ENCODE assay signal across 1 cellular context in the genomic region with DNA sequence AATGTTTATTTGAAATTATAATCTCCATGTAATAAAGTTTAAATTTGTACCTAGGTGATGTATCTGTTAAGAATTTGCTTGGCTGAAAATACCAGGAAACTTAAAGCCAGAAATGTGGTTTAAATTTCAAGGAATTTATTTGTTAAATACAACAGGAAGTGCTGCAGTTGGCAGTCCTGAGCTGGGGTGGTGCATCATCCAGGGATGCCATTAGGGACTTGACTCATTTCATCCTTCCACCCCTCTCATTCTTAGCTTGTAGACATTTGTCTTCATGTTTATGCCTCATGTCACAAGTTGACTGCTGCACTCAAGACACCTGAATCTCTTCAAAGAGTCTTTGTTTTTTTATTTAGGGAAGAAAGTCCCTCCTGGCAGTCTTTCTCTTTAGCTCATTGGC.
TF ChIP-seq lines count a peak whose summit lies in the region.

No MANE protein-coding gene starts in this region.

TF ChIP-seq in SK-N-SH, 30 proteins besides CTCF, POLR2A, EP300 and RAD21:
- TF ChIP-seq, protein P1, sequence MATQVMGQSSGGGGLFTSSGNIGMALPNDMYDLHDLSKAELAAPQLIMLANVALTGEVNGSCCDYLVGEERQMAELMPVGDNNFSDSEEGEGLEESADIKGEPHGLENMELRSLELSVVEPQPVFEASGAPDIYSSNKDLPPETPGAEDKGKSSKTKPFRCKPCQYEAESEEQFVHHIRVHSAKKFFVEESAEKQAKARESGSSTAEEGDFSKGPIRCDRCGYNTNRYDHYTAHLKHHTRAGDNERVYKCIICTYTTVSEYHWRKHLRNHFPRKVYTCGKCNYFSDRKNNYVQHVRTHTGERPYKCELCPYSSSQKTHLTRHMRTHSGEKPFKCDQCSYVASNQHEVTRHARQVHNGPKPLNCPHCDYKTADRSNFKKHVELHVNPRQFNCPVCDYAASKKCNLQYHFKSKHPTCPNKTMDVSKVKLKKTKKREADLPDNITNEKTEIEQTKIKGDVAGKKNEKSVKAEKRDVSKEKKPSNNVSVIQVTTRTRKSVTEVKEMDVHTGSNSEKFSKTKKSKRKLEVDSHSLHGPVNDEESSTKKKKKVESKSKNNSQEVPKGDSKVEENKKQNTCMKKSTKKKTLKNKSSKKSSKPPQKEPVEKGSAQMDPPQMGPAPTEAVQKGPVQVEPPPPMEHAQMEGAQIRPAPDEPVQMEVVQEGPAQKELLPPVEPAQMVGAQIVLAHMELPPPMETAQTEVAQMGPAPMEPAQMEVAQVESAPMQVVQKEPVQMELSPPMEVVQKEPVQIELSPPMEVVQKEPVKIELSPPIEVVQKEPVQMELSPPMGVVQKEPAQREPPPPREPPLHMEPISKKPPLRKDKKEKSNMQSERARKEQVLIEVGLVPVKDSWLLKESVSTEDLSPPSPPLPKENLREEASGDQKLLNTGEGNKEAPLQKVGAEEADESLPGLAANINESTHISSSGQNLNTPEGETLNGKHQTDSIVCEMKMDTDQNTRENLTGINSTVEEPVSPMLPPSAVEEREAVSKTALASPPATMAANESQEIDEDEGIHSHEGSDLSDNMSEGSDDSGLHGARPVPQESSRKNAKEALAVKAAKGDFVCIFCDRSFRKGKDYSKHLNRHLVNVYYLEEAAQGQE (IDR thresholded peaks at IDR 0.05; ENCODE audit: low read depth, low read length), result no peak
- TF ChIP-seq, protein P2, sequence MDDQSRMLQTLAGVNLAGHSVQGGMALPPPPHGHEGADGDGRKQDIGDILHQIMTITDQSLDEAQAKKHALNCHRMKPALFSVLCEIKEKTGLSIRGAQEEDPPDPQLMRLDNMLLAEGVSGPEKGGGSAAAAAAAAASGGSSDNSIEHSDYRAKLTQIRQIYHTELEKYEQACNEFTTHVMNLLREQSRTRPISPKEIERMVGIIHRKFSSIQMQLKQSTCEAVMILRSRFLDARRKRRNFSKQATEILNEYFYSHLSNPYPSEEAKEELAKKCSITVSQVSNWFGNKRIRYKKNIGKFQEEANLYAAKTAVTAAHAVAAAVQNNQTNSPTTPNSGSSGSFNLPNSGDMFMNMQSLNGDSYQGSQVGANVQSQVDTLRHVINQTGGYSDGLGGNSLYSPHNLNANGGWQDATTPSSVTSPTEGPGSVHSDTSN (IDR thresholded peaks at IDR 0.05), result peak; percentile 85
- TF ChIP-seq GABPA (IDR thresholded peaks at IDR 0.05; ENCODE audit: low read depth) (no peak), ELF1 (IDR thresholded peaks at IDR 0.05) (0 out of 2 replicates have a peak, but pooled peaks have one; percentile 44), TAF1 (IDR thresholded peaks at IDR 0.05; ENCODE audit: borderline replicate concordance, low read depth, low read length) (no peak), NFIC (IDR thresholded peaks at IDR 0.05; ENCODE audit: borderline replicate concordance) (peak; percentile 42; the same call in 1 of the 2 replicates), FOXJ3 (CRISPR knock-in tag; IDR thresholded peaks at IDR 0.05) (no peak), RFX5 (IDR thresholded peaks at IDR 0.05; ENCODE audit: low read length) (no peak), NRF1 (IDR thresholded peaks at IDR 0.05; ENCODE audit: low read depth, low read length) (no peak), TEAD4 (IDR thresholded peaks at IDR 0.05; ENCODE audit: borderline replicate concordance, insufficient read depth) (peak; percentile 25; the same call in 1 of the 2 replicates), JUND (IDR thresholded peaks at IDR 0.05) (peak; percentile 64), FOXM1 (IDR thresholded peaks at IDR 0.05; ENCODE audit: low read depth) (no peak), SIN3A (IDR thresholded peaks at IDR 0.05; ENCODE audit: borderline replicate concordance, low read depth, low read length) (no peak), RCOR1 (IDR thresholded peaks at IDR 0.05; ENCODE audit: low read length) (no peak), FOSL2 (IDR thresholded peaks at IDR 0.05; ENCODE audit: borderline replicate concordance, low read depth) (peak; percentile 64; the same call in 1 of the 2 replicates), SMC3 (IDR thresholded peaks at IDR 0.05; ENCODE audit: low read depth, low read length) (no peak), MEF2A (IDR thresholded peaks at IDR 0.05; ENCODE audit: borderline replicate concordance, low read depth) (0 out of 2 replicates have a peak, but pooled peaks have one; percentile 14), TCF12 (IDR thresholded peaks at IDR 0.05) (peak; percentile 81), RXRA (IDR thresholded peaks at IDR 0.05; ENCODE audit: borderline replicate concordance, low read depth) (no peak)
- TF ChIP-seq, protein P3, sequence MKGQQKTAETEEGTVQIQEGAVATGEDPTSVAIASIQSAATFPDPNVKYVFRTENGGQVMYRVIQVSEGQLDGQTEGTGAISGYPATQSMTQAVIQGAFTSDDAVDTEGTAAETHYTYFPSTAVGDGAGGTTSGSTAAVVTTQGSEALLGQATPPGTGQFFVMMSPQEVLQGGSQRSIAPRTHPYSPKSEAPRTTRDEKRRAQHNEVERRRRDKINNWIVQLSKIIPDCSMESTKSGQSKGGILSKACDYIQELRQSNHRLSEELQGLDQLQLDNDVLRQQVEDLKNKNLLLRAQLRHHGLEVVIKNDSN (IDR thresholded peaks at IDR 0.05; ENCODE audit: borderline replicate concordance, low read depth), result no peak
- TF ChIP-seq, protein P4, sequence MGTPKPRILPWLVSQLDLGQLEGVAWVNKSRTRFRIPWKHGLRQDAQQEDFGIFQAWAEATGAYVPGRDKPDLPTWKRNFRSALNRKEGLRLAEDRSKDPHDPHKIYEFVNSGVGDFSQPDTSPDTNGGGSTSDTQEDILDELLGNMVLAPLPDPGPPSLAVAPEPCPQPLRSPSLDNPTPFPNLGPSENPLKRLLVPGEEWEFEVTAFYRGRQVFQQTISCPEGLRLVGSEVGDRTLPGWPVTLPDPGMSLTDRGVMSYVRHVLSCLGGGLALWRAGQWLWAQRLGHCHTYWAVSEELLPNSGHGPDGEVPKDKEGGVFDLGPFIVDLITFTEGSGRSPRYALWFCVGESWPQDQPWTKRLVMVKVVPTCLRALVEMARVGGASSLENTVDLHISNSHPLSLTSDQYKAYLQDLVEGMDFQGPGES (IDR thresholded peaks at IDR 0.05; ENCODE audit: low read depth, low read length), result no peak
- TF ChIP-seq, protein P5, sequence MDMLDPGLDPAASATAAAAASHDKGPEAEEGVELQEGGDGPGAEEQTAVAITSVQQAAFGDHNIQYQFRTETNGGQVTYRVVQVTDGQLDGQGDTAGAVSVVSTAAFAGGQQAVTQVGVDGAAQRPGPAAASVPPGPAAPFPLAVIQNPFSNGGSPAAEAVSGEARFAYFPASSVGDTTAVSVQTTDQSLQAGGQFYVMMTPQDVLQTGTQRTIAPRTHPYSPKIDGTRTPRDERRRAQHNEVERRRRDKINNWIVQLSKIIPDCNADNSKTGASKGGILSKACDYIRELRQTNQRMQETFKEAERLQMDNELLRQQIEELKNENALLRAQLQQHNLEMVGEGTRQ (IDR thresholded peaks at IDR 0.05; ENCODE audit: borderline replicate concordance, low read depth, low read length), result no peak
- TF ChIP-seq, protein P6, sequence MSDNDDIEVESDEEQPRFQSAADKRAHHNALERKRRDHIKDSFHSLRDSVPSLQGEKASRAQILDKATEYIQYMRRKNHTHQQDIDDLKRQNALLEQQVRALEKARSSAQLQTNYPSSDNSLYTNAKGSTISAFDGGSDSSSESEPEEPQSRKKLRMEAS (IDR thresholded peaks at IDR 0.05; ENCODE audit: low read depth), result no peak
- TF ChIP-seq, protein P7, sequence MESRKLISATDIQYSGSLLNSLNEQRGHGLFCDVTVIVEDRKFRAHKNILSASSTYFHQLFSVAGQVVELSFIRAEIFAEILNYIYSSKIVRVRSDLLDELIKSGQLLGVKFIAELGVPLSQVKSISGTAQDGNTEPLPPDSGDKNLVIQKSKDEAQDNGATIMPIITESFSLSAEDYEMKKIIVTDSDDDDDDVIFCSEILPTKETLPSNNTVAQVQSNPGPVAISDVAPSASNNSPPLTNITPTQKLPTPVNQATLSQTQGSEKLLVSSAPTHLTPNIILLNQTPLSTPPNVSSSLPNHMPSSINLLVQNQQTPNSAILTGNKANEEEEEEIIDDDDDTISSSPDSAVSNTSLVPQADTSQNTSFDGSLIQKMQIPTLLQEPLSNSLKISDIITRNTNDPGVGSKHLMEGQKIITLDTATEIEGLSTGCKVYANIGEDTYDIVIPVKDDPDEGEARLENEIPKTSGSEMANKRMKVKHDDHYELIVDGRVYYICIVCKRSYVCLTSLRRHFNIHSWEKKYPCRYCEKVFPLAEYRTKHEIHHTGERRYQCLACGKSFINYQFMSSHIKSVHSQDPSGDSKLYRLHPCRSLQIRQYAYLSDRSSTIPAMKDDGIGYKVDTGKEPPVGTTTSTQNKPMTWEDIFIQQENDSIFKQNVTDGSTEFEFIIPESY (IDR thresholded peaks at IDR 0.05; ENCODE audit: borderline replicate concordance, low read depth), result no peak
